In the genomic region with DNA sequence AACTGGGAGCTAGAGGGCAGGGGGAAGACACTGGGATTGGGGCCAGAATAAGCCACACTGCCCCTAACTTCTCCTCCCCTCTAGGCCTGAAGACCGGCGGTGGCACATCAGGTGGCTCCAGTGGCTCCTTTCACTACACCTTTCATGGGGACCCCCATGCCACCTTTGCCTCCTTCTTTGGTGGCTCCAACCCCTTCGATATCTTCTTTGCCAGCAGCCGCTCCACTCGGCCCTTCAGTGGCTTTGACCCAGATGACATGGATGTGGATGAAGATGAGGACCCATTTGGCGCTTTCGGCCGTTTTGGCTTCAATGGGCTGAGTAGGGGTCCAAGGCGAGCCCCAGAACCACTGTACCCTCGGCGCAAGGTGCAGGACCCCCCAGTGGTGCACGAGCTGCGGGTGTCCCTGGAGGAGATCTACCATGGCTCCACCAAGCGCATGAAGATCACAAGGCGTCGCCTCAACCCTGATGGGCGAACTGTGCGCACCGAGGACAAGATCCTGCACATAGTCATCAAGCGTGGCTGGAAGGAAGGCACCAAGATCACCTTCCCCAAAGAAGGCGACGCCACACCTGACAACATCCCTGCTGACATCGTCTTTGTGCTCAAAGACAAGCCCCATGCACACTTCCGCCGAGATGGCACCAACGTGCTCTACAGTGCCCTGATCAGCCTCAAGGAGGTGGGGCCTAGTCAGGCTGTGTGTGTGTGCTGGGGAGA, we compare ENCODE assay signal across 1 cellular context.
TF ChIP-seq lines count a peak whose summit lies in the region.

No MANE protein-coding gene starts in this region.

TF ChIP-seq in K562, 482 proteins besides CTCF, POLR2A, EP300 and RAD21:
- TF ChIP-seq SIN3A (IDR thresholded peaks at IDR 0.05; ENCODE audit: borderline replicate concordance in 2 of 2, control insufficient read depth in 1 of 2, low read depth in 2 of 2, low read length in 2 of 2) (no peak), EP400 (IDR thresholded peaks at IDR 0.05) (no peak), ZFPM2 (CRISPR knock-in tag; IDR thresholded peaks at IDR 0.05) (no peak), ZNF217 (CRISPR knock-in tag; IDR thresholded peaks at IDR 0.05) (no peak), PATZ1 (CRISPR knock-in tag; IDR thresholded peaks at IDR 0.05; ENCODE audit: borderline replicate concordance) (no peak), RBFOX2 (IDR thresholded peaks at IDR 0.05; ENCODE audit: low read depth, low read length) (peak; percentile 15; the same call in 1 of the 2 replicates), ZNF197 (CRISPR knock-in tag; IDR thresholded peaks at IDR 0.05; ENCODE audit: low read depth) (no peak)
- TF ChIP-seq, protein P1, sequence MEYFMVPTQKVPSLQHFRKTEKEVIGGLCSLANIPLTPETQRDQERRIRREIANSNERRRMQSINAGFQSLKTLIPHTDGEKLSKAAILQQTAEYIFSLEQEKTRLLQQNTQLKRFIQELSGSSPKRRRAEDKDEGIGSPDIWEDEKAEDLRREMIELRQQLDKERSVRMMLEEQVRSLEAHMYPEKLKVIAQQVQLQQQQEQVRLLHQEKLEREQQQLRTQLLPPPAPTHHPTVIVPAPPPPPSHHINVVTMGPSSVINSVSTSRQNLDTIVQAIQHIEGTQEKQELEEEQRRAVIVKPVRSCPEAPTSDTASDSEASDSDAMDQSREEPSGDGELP (CRISPR knock-in tag; IDR thresholded peaks at IDR 0.05; ENCODE audit: borderline replicate concordance): no peak
